8 cellular contexts compared by ENCODE assay signal in genomic region chr18:2994603-2995432, GRCh38.
A peak's percentile ranks its signal among the peaks of the same experiment; 100 is the strongest.
DNase-seq lines count a peak whose midpoint lies in the region; ATAC-seq and TF ChIP-seq lines count a peak whose summit lies in the region.

No MANE protein-coding gene starts in this region.

- peak; percentile 34 for DNase-seq in NK-92 treated with Interleukin-12 subunit alpha and Interleukin-12 subunit beta, amount 100 ng/mL, for 24 hours (lab: John Stamatoyannopoulos, UW)
- no peak for DNase-seq in NK-92 (lab: John Stamatoyannopoulos, UW; ENCODE audit: unreplicated experiment)
- DNase-seq in activated CD4-positive, alpha-beta T cell treated with anti-CD3 and anti-CD28 coated beads for 1 hour, result peak; percentile 63
- no peak for DNase-seq in epithelial cell of esophagus (ENCODE audit: low read depth)
- peak; percentile 52 to 53 for DNase-seq in stimulated activated CD4-positive, alpha-beta T cell treated with anti-CD3 and anti-CD28 coated beads, Interleukin-2, amount 100 ng/mL, for 48 hours
- no peak for DNase-seq in hepatic stellate cell (ENCODE audit: low spot score)
- no peak for DNase-seq in islet precursor cell

- peak; percentile 37 for TF ChIP-seq CTCF in epithelial cell of esophagus (IDR thresholded peaks at IDR 0.05; ENCODE audit: insufficient read depth, low read depth, low read length, missing control alignments)

- ATAC-seq in HG03378 (IDR thresholded peaks at IDR 0.05; ENCODE audit: unreplicated experiment), result peak; percentile 70

- no peak overlapping the region for H3K4me3 ChIP-seq in epithelial cell of esophagus (ENCODE audit: low read length)

Comparison
In these comparisons a context has a peak if more than half of its experiments do, and no peak if none do; other contexts are left out.
1. DNase-seq: peak in NK-92 treated with Interleukin-12 subunit alpha and Interleukin-12 subunit beta, amount 100 ng/mL, for 24 hours (single experiment), activated CD4-positive, alpha-beta T cell treated with anti-CD3 and anti-CD28 coated beads for 1 hour (single experiment) and stimulated activated CD4-positive, alpha-beta T cell treated with anti-CD3 and anti-CD28 coated beads, Interleukin-2, amount 100 ng/mL, for 48 hours (2 of 2); none in NK-92 (single experiment), epithelial cell of esophagus (single experiment), hepatic stellate cell (single experiment) and islet precursor cell (single experiment).